ENCODE assay signal across 21 cellular contexts in the genomic region with DNA sequence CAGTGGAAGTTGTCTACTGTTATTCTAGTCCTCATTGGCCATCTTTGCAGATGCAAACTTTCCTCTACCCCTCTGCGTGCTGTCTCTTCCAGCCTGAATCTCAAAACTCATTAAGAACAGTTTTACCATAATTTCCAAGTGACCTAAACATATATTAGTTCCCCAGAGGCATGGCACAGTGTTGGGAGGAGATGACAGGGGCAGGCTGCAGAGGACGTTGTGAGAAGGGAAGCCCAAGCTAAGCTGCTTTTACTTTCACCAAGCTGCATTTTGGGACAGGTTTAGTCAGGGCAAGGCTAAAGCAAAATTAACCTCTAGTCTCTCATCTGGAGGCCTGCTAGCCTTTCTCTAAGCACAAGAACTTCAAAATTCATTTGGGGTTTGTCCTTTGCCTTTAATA.
A peak's percentile ranks its signal among the peaks of the same experiment; 100 is the strongest.
DNase-seq lines count a peak whose midpoint lies in the region; ATAC-seq lines count a peak whose summit lies in the region.
"Had no signal": no experiment of that assay in that cellular context is flagged by ENCODE, and none has a peak within 500 bp of the region (broad histone marks: within the 10 kb centered on the region; RNA-seq: fewer than 3 reads in every experiment).

No MANE protein-coding gene starts in this region.

- POLR2A ChIA-PET in activated naive CD8-positive, alpha-beta T cell treated with anti-CD3 and anti-CD28 coated beads, Interleukin-2, amount 10 ng/mL, durations not matched to agents 7 days and 5 days (lab: Charles Lee) = interaction anchor here (1.0 to 8.5 kb wide), 7 partner anchors 11 to 314 kb away, joined by 3 to 80 read pairs (median 4); no protein-coding TSS in a partner anchor

- H3K27ac Mint-ChIP-seq in T-helper 1 cell treated with Interleukin-12 subunit alpha and Interleukin-12 subunit beta and Interleukin-4 antibody, amounts not matched to agents 30 μg/mL and 1 μg/mL, for 36 hours = peak overlapping the region; percentile 83
- peak overlapping the region; percentile 94 for H3K27ac Mint-ChIP-seq in activated naive CD8-positive, alpha-beta T cell treated with anti-CD3 and anti-CD28 coated beads, Interleukin-2, amount 10 ng/mL, durations not matched to agents 7 days and 5 days
- peak overlapping the region; percentile 99 for H3K27ac Mint-ChIP-seq in stimulated activated naive CD8-positive, alpha-beta T cell treated with anti-CD3 and anti-CD28 coated beads, Interleukin-15, Interleukin-2, amounts not matched to agents 100 ng/mL and 50 ng/mL, for 24 hours
- H3K27ac Mint-ChIP-seq: progenitor cell of endocrine pancreas had no signal

- H3K27me3 Mint-ChIP-seq in T-helper 1 cell treated with Interleukin-12 subunit alpha and Interleukin-12 subunit beta and Interleukin-4 antibody, amounts not matched to agents 30 μg/mL and 1 μg/mL, for 36 hours (ENCODE audit: low read depth) = no peaks in the 10 kb centered on the region
- no peaks in the 10 kb centered on the region for H3K27me3 Mint-ChIP-seq in activated naive CD8-positive, alpha-beta T cell treated with anti-CD3 and anti-CD28 coated beads, Interleukin-2, amount 10 ng/mL, durations not matched to agents 7 days and 5 days
- no peaks in the 10 kb centered on the region for H3K27me3 Mint-ChIP-seq in stimulated activated naive CD8-positive, alpha-beta T cell treated with anti-CD3 and anti-CD28 coated beads, Interleukin-15, Interleukin-2, amounts not matched to agents 100 ng/mL and 50 ng/mL, for 24 hours
- H3K27me3 Mint-ChIP-seq: progenitor cell of endocrine pancreas had no signal

- peaks cover 71% of the 10 kb centered on the region for H3K4me1 Mint-ChIP-seq in T-helper 1 cell treated with Interleukin-12 subunit alpha and Interleukin-12 subunit beta and Interleukin-4 antibody, amounts not matched to agents 30 μg/mL and 1 μg/mL, for 36 hours (ENCODE audit: low read depth)
- peaks cover 62% of the 10 kb centered on the region for H3K4me1 Mint-ChIP-seq in activated naive CD8-positive, alpha-beta T cell treated with anti-CD3 and anti-CD28 coated beads, Interleukin-2, amount 10 ng/mL, durations not matched to agents 7 days and 5 days
- peaks cover 91% of the 10 kb centered on the region for H3K4me1 Mint-ChIP-seq in stimulated activated naive CD8-positive, alpha-beta T cell treated with anti-CD3 and anti-CD28 coated beads, Interleukin-15, Interleukin-2, amounts not matched to agents 100 ng/mL and 50 ng/mL, for 24 hours (ENCODE audit: low read depth)

- peaks cover 2% of the 10 kb centered on the region for H3K36me3 Mint-ChIP-seq in T-helper 1 cell treated with Interleukin-12 subunit alpha and Interleukin-12 subunit beta and Interleukin-4 antibody, amounts not matched to agents 30 μg/mL and 1 μg/mL, for 36 hours (ENCODE audit: low read depth)
- H3K36me3 Mint-ChIP-seq in activated naive CD8-positive, alpha-beta T cell treated with anti-CD3 and anti-CD28 coated beads, Interleukin-2, amount 10 ng/mL, durations not matched to agents 7 days and 5 days = peaks cover 11% of the 10 kb centered on the region
- H3K36me3 Mint-ChIP-seq in stimulated activated naive CD8-positive, alpha-beta T cell treated with anti-CD3 and anti-CD28 coated beads, Interleukin-15, Interleukin-2, amounts not matched to agents 100 ng/mL and 50 ng/mL, for 24 hours (ENCODE audit: low read depth) = peaks cover 6% of the 10 kb centered on the region
- H3K36me3 Mint-ChIP-seq: WTC11 had no signal

- H3K9me3 Mint-ChIP-seq in T-helper 1 cell treated with Interleukin-12 subunit alpha and Interleukin-12 subunit beta and Interleukin-4 antibody, amounts not matched to agents 30 μg/mL and 1 μg/mL, for 36 hours = no peaks in the 10 kb centered on the region
- peaks cover 3% of the 10 kb centered on the region for H3K9me3 Mint-ChIP-seq in activated naive CD8-positive, alpha-beta T cell treated with anti-CD3 and anti-CD28 coated beads, Interleukin-2, amount 10 ng/mL, durations not matched to agents 7 days and 5 days
- no peaks in the 10 kb centered on the region for H3K9me3 Mint-ChIP-seq in stimulated activated naive CD8-positive, alpha-beta T cell treated with anti-CD3 and anti-CD28 coated beads, Interleukin-15, Interleukin-2, amounts not matched to agents 100 ng/mL and 50 ng/mL, for 24 hours
- H3K9me3 Mint-ChIP-seq: WTC11 had no signal

- DNase-seq in stimulated activated CD4-positive, alpha-beta T cell treated with anti-CD3 and anti-CD28 coated beads, Interleukin-15, amount 100 ng/mL, for 24 hours = peak; percentile 28
- no peak for DNase-seq in stimulated activated CD4-positive, alpha-beta T cell treated with anti-CD3 and anti-CD28 coated beads, Interleukin-2, amount 100 ng/mL, for 48 hours
- no peak for DNase-seq in activated naive CD8-positive, alpha-beta T cell treated with anti-CD3 and anti-CD28 coated beads, Interleukin-2, amount 10 ng/mL, durations not matched to agents 7 days and 5 days
- no peak for DNase-seq in pons (ENCODE audit: low spot score)
- DNase-seq: DMS53; effector CD4-positive, alpha-beta T cell; foreskin keratinocyte; GF-D8; left ventricle myocardium superior; MG63; midbrain; NCI-H2171; NCI-H524 treated with DMSO at 0.1 percent for 48 hours; stimulated activated naive CD4-positive, alpha-beta T cell treated with Interleukin-2 at 50 U/mL for 16 hours; T1000 had no signal

- H3K4me3 Mint-ChIP-seq in T-helper 1 cell treated with Interleukin-12 subunit alpha and Interleukin-12 subunit beta and Interleukin-4 antibody, amounts not matched to agents 30 μg/mL and 1 μg/mL, for 36 hours = peak overlapping the region; percentile 50
- peak overlapping the region; percentile 77 for H3K4me3 Mint-ChIP-seq in activated naive CD8-positive, alpha-beta T cell treated with anti-CD3 and anti-CD28 coated beads, Interleukin-2, amount 10 ng/mL, durations not matched to agents 7 days and 5 days
- peak overlapping the region; percentile 44 for H3K4me3 Mint-ChIP-seq in stimulated activated naive CD8-positive, alpha-beta T cell treated with anti-CD3 and anti-CD28 coated beads, Interleukin-15, Interleukin-2, amounts not matched to agents 100 ng/mL and 50 ng/mL, for 24 hours
- H3K4me3 Mint-ChIP-seq: WTC11 had no signal

- peak; percentile 60 for ATAC-seq in activated naive CD8-positive, alpha-beta T cell treated with anti-CD3 and anti-CD28 coated beads, Interleukin-2, amount 10 ng/mL, durations not matched to agents 7 days and 5 days (ENCODE audit: low read depth)
- no peak for ATAC-seq in HG02973 (IDR thresholded peaks at IDR 0.05; ENCODE audit: unreplicated experiment)
- ATAC-seq: foreskin keratinocyte, HCT116, left ventricle myocardium superior, WTC11 had no signal
